ENCODE assay signal across 30 cellular contexts in the genomic region with DNA sequence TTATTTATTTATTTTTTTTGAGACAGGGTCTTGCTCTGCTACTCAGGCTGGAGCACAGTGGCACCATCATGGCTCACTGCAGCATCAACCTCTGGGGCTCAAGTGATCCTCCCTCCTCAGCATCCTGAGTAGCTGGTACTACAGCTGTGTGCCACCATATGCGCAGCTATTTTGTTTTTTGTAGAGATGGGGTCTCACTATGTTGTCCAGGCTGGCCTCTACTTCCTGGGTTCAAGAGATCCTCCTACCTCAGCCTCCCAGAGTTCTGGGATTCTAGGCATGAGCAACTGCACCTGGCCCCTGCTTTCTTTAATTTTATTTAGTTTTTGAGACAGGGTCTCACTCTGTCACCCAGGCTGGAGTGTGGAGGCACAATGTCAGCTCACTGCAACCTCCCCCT.
"Had no signal": no experiment of that assay in that cellular context is flagged by ENCODE, and none has a peak within 500 bp of the region (broad histone marks: within the 10 kb centered on the region; RNA-seq: fewer than 3 reads in every experiment).

No MANE protein-coding gene starts in this region.

- ATAC-seq: activated naive CD4-positive, alpha-beta T cell treated with anti-CD3 and anti-CD28 coated beads, Interleukin-2, amount 50 U/mL, for 72 hours; activated T-cell treated with anti-CD3 and anti-CD28 coated beads, Interleukin-2, amount 50 U/mL, for 72 hours; esophagus mucosa; heart left ventricle; T-helper 17 cell had no signal

- H3K27ac ChIP-seq: ascending aorta, breast epithelium, cardiac muscle cell, colonic mucosa, heart left ventricle had no signal

- H3K27me3 ChIP-seq: ascending aorta, breast epithelium, cardiac muscle cell, colonic mucosa, heart left ventricle had no signal

- H3K4me1 ChIP-seq: ascending aorta, breast epithelium, colonic mucosa, heart left ventricle had no signal

- DNase-seq: activated CD4-positive, alpha-beta memory T cell treated with anti-CD3 and anti-CD28 coated beads, Interleukin-2, amount 10 ng/mL, durations not matched to agents 7 days and 5 days; activated CD4-positive, alpha-beta T cell treated with anti-CD3 and anti-CD28 coated beads for 1 hour; activated CD4-positive, alpha-beta T cell treated with anti-CD3 and anti-CD28 coated beads for 4 hours; activated CD4-positive, alpha-beta T cell treated with anti-CD3 and anti-CD28 coated beads, Interleukin-2, amount 10 ng/mL, durations not matched to agents 7 days and 5 days; activated CD4-positive, alpha-beta T cell treated with anti-CD3 and anti-CD28 coated beads, Interleukin-2, amount 50 U/mL, for 4 hours; activated CD8-positive, alpha-beta memory T cell treated with anti-CD3 and anti-CD28 coated beads, Interleukin-2, amount 50 U/mL, for 48 hours; activated gamma-delta T cell; activated naive CD4-positive, alpha-beta T cell; activated naive CD4-positive, alpha-beta T cell treated with anti-CD3 and anti-CD28 coated beads, Interleukin-2, amount 10 ng/mL, durations not matched to agents 7 days and 5 days; activated naive CD8-positive, alpha-beta T cell treated with anti-CD3 and anti-CD28 coated beads, Interleukin-2, amount 10 ng/mL, durations not matched to agents 7 days and 5 days; activated T-cell treated with anti-CD3 and anti-CD28 coated beads for 4 hours; activated T-cell treated with anti-CD3 and anti-CD28 coated beads, Interleukin-2, amount 50 U/mL, for 24 hours; activated T-cell treated with anti-CD3 and anti-CD28 coated beads, Interleukin-2, amount 50 U/mL, for 72 hours; central memory CD4-positive, alpha-beta T cell; cerebellar nuclear complex; colonic mucosa; effector CD8-positive, alpha-beta T cell; foreskin fibroblast; glutamatergic neuron; heart left ventricle; T-helper 1 cell; T-helper 17 cell; T1000 had no signal

- FAIRE-seq: endometrium, frontal cortex had no signal

- H3K9me3 ChIP-seq: ascending aorta, breast epithelium, colonic mucosa, heart left ventricle had no signal

- H3K4me3 ChIP-seq: ascending aorta, breast epithelium, cardiac muscle cell, colonic mucosa, heart left ventricle had no signal

- H3K36me3 ChIP-seq: breast epithelium, colonic mucosa had no signal
